ENCODE assay signal across 21 cellular contexts in genomic region chr16:89957214-89957785, GRCh38. TPM values are rescaled to one million over a fixed set of nuclear protein-coding genes. Genes with fewer than 3 reads are reported as not detected.
DNase-seq lines count a peak whose midpoint lies in the region; ATAC-seq and TF ChIP-seq lines count a peak whose summit lies in the region.
"Had no signal": no experiment of that assay in that cellular context is flagged by ENCODE, and none has a peak within 500 bp of the region (broad histone marks: within the 10 kb centered on the region; RNA-seq: fewer than 3 reads in every experiment).

No MANE protein-coding gene starts in this region.

- H3K4me3 ChIP-seq in spleen = peak overlapping the region in 5 of 8 donors; percentile 6 to 50 (median 30)
- H3K4me3 ChIP-seq: body of pancreas, hepatocyte, PC-9, SJCRH30, uterus had no signal

- H3K4me3 Mint-ChIP-seq in CD14-positive monocyte (peak overlapping the region; percentile 90 to 93), IgD-negative memory B cell (peak overlapping the region in 3 of 4 donors; percentile 61 to 86 (median 83)), endothelial cell (ENCODE audit: unreplicated experiment) (peak overlapping the region; percentile 47)
- H3K4me3 Mint-ChIP-seq: activated CD8-positive, alpha-beta T cell treated with anti-CD3 and anti-CD28 coated beads, Interleukin-2, amount 10 ng/mL, durations not matched to agents 7 days and 5 days; activated naive CD8-positive, alpha-beta T cell treated with anti-CD3 and anti-CD28 coated beads, Interleukin-2, amount 50 U/mL, for 24 hours; CD4-positive, CD25-positive, alpha-beta regulatory T cell had no signal

- H3K27me3 Mint-ChIP-seq in CD14-positive monocyte (ENCODE audit: low read depth in 3 of 3) = peaks cover 0 to 7% (median 0%) of the 10 kb centered on the region in 3 donors
- H3K27me3 Mint-ChIP-seq in IgD-negative memory B cell = peaks cover 2% of the 10 kb centered on the region
- H3K27me3 Mint-ChIP-seq in endothelial cell (ENCODE audit: unreplicated experiment) = peaks cover 8% of the 10 kb centered on the region
- H3K27me3 Mint-ChIP-seq: activated naive CD8-positive, alpha-beta T cell treated with anti-CD3 and anti-CD28 coated beads, Interleukin-2, amount 50 U/mL, for 24 hours; CD4-positive, CD25-positive, alpha-beta regulatory T cell had no signal

- peak overlapping the region; percentile 59 to 91 (median 80) for H3K27ac ChIP-seq in spleen
- H3K27ac ChIP-seq: body of pancreas, hepatocyte, PC-9, SJCRH30, uterus had no signal

- TF ChIP-seq CTCF in CD14-positive monocyte (IDR thresholded peaks at IDR 0.05) = no peak
- TF ChIP-seq CTCF in endothelial cell (IDR thresholded peaks at IDR 0.05; ENCODE audit: unreplicated experiment) = no peak
- TF ChIP-seq CTCF in spleen (IDR thresholded peaks at IDR 0.05 in 8 of 11, conservative IDR thresholded peaks at IDR 0.05 in 3 of 11) = no peak

- H3K36me3 Mint-ChIP-seq in CD14-positive monocyte (peaks cover 51 to 74% of the 10 kb centered on the region in 2 donors), IgD-negative memory B cell (peaks cover 7% of the 10 kb centered on the region), endothelial cell (ENCODE audit: low read depth, unreplicated experiment) (peaks cover 36% of the 10 kb centered on the region)

- H3K27ac Mint-ChIP-seq in CD14-positive monocyte (peak overlapping the region; percentile 83 to 93 (median 91)), IgD-negative memory B cell (peak overlapping the region; percentile 76 to 85 (median 82)), endothelial cell (ENCODE audit: unreplicated experiment) (peak overlapping the region; percentile 36)
- H3K27ac Mint-ChIP-seq: activated CD8-positive, alpha-beta T cell treated with anti-CD3 and anti-CD28 coated beads, Interleukin-2, amount 10 ng/mL, durations not matched to agents 7 days and 5 days; activated naive CD8-positive, alpha-beta T cell treated with anti-CD3 and anti-CD28 coated beads, Interleukin-2, amount 50 U/mL, for 24 hours; CD4-positive, CD25-positive, alpha-beta regulatory T cell had no signal

- intact Hi-C loops in CD14-positive monocyte (cut with micrococcal nuclease) = no loop called here
- intact Hi-C loops in spleen (cut with DNase I; ENCODE audit: low total_unique reads) = no loop called here

- H3K27me3 ChIP-seq in spleen (replicated peaks in 1 of 7) = no peaks in the 10 kb centered on the region
- H3K27me3 ChIP-seq: body of pancreas, hepatocyte, SJCRH30, uterus had no signal

- peaks cover 0 to 3% (median 0%) of the 10 kb centered on the region in 7 donors for H3K9me3 Mint-ChIP-seq in CD14-positive monocyte
- no peaks in the 10 kb centered on the region for H3K9me3 Mint-ChIP-seq in IgD-negative memory B cell
- no peaks in the 10 kb centered on the region for H3K9me3 Mint-ChIP-seq in endothelial cell (ENCODE audit: unreplicated experiment)
- H3K9me3 Mint-ChIP-seq: activated naive CD8-positive, alpha-beta T cell treated with anti-CD3 and anti-CD28 coated beads, Interleukin-2, amount 50 U/mL, for 24 hours; CD4-positive, CD25-positive, alpha-beta regulatory T cell had no signal

- TF ChIP-seq POLR2A in spleen (IDR thresholded peaks at IDR 0.05) = no peak

- H3K4me1 ChIP-seq in spleen = peaks cover 19 to 69% (median 51%) of the 10 kb centered on the region in 6 donors
- H3K4me1 ChIP-seq: body of pancreas, uterus had no signal

- H3K4me1 Mint-ChIP-seq in CD14-positive monocyte = peaks cover 71% of the 10 kb centered on the region
- H3K4me1 Mint-ChIP-seq in IgD-negative memory B cell = peaks cover 42 to 52% (median 47%) of the 10 kb centered on the region in 3 donors
- H3K4me1 Mint-ChIP-seq in endothelial cell (ENCODE audit: unreplicated experiment) = peaks cover 2% of the 10 kb centered on the region

- H3K36me3 ChIP-seq in spleen = peaks cover 0 to 74% (median 13%) of the 10 kb centered on the region in 6 donors
- H3K36me3 ChIP-seq: uterus had no signal

- WGBS in spleen, 5 donors = 68 to 86% (median 75%) methylated on average over 20 to 23 of the region's 23 CpGs

- DNase-seq in CD14-positive monocyte (ENCODE audit: low spot score) (no peak), endothelial cell (ENCODE audit: low spot score) (no peak), spleen (peak; percentile 80), NCI-H526 treated with DMSO at 0.1 percent for 48 hours (lab: John Stamatoyannopoulos, UW) (no peak)
- no peak for DNase-seq in stimulated activated CD4-positive, alpha-beta T cell treated with anti-CD3 and anti-CD28 coated beads, Interleukin-1b, Interleukin-23, amount 100 ng/mL, for 48 hours
- DNase-seq: activated CD4-positive, alpha-beta T cell treated with anti-CD3 and anti-CD28 coated beads for 1 hour; activated CD8-positive, alpha-beta T cell treated with anti-CD3 and anti-CD28 coated beads, Interleukin-2, amount 10 ng/mL, durations not matched to agents 7 days and 5 days; activated gamma-delta T cell; CD4-positive, CD25-positive, alpha-beta regulatory T cell; effector memory CD4-positive, alpha-beta T cell; left colon; PC-9; T-helper 1 cell; uterus had no signal

- no peaks in the 10 kb centered on the region for H3K9me3 ChIP-seq in spleen
- H3K9me3 ChIP-seq: body of pancreas, SJCRH30, uterus had no signal

- no peak for ATAC-seq in HG03139 (IDR thresholded peaks at IDR 0.05; ENCODE audit: unreplicated experiment)
- ATAC-seq: activated CD8-positive, alpha-beta T cell treated with anti-CD3 and anti-CD28 coated beads, Interleukin-2, amount 10 ng/mL, durations not matched to agents 7 days and 5 days; esophagus mucosa had no signal

RNA-seq across cellular contexts. Expression of gene DEF8, which starts 8.7 kb away (rescaled TPM):
- polyA plus RNA-seq in CD14-positive monocyte (10 to 100 TPM; 63.7 to 83.7 TPM), IgD-negative memory B cell (67.5 TPM), spleen (10 to 100 TPM; 25.7 to 38.0 (median 33.8) TPM)
- total RNA-seq in endothelial cell (ENCODE audit: unreplicated experiment) (65.5 TPM), spleen (100 to 1,000 TPM in 1 of 7 donors, 10 to 100 TPM in 6; 55.3 to 104 (median 72.4) TPM)

RNA-seq across cellular contexts. Expression of gene TUBB3, which starts 34.2 kb away (rescaled TPM):
- polyA plus RNA-seq in CD14-positive monocyte (not detected), IgD-negative memory B cell (1.1 TPM), spleen (1 to 10 TPM in 1 of 3 donors, under 1 TPM in 2; 0.41 to 4.3 (median 0.80) TPM)
- total RNA-seq in endothelial cell (ENCODE audit: unreplicated experiment) (95.7 TPM), spleen (1 to 10 TPM in 3 of 7 donors, under 1 TPM in 2, not detected in 2; 0.43 to 2.4 (median 1.4) TPM)

RNA-seq across cellular contexts. Expression of gene MC1R, which starts 38.6 kb away (rescaled TPM):
- under 1 TPM in 1 of 2 donors, not detected in 1; 0.21 TPM for polyA plus RNA-seq in CD14-positive monocyte
- polyA plus RNA-seq in IgD-negative memory B cell = 0.93 TPM
- 2.9 TPM for total RNA-seq in endothelial cell (ENCODE audit: unreplicated experiment)
- total RNA-seq in spleen = 10 to 100 TPM in 1 of 7 donors, 1 to 10 TPM in 6; 3.0 to 12.5 (median 7.8) TPM
- 1 to 10 TPM; 2.4 to 3.2 (median 2.6) TPM for polyA plus RNA-seq in spleen

Comparison
In these comparisons a context has a peak if more than half of its experiments do, and no peak if none do; other contexts are left out.
1. H3K27ac Mint-ChIP-seq: peak in every context shown above with its lines; median percentile 91 in CD14-positive monocyte; 82 in IgD-negative memory B cell; 36 in endothelial cell.